In genomic region chr5:124452389-124452788, GRCh38 we compare ENCODE assay signal across 25 cellular contexts.
DNase-seq lines count a peak whose midpoint lies in the region; ATAC-seq, FAIRE-seq and TF ChIP-seq lines count a peak whose summit lies in the region.
"Had no signal": no experiment of that assay in that cellular context is flagged by ENCODE, and none has a peak within 500 bp of the region (broad histone marks: within the 10 kb centered on the region; RNA-seq: fewer than 3 reads in every experiment).

No MANE protein-coding gene starts in this region.

- no peak for TF ChIP-seq CTCF in OCI-LY1 (IDR thresholded peaks at IDR 0.05; ENCODE audit: low read length)
- TF ChIP-seq CTCF in endodermal cell (conservative IDR thresholded peaks at IDR 0.05) = no peak
- TF ChIP-seq CTCF in neural progenitor cell (IDR thresholded peaks at IDR 0.05) = no peak

- H3K36me3 ChIP-seq in BLaER1 treated with 17β-estradiol and CSF1 and Interleukin-3, amounts not matched to agents 10 nM and 100 nM = no peaks in the 10 kb centered on the region
- no peaks in the 10 kb centered on the region for H3K36me3 ChIP-seq in OCI-LY1 (ENCODE audit: insufficient read depth, low read length)
- no peaks in the 10 kb centered on the region for H3K36me3 ChIP-seq in endodermal cell (ENCODE audit: control insufficient read depth, insufficient read depth, low read length)
- H3K36me3 ChIP-seq in neural progenitor cell = no peaks in the 10 kb centered on the region
- H3K36me3 ChIP-seq: left lung, stomach, upper lobe of left lung had no signal

- peaks cover 19 to 58% (median 46%) of the 10 kb centered on the region in 10 experiments for H3K4me1 ChIP-seq in BLaER1 treated with 17β-estradiol and CSF1 and Interleukin-3, amounts not matched to agents 10 nM and 100 nM
- peaks cover 65% of the 10 kb centered on the region for H3K4me1 ChIP-seq in OCI-LY1 (ENCODE audit: insufficient read depth, low read length, severe bottlenecking)
- H3K4me1 ChIP-seq in endodermal cell (ENCODE audit: control insufficient read depth, insufficient read depth, low read length) = peaks cover 4% of the 10 kb centered on the region
- peaks cover 41% of the 10 kb centered on the region for H3K4me1 ChIP-seq in neural progenitor cell
- H3K4me1 ChIP-seq: body of pancreas, Caco-2, stomach, upper lobe of left lung had no signal

- H3K36me3 Mint-ChIP-seq in endodermal cell (ENCODE audit: low read depth) (no peaks in the 10 kb centered on the region), neural progenitor cell (peaks cover 3% of the 10 kb centered on the region)

- H2AFZ ChIP-seq in OCI-LY1 (ENCODE audit: low read length) = no peak overlapping the region
- H2AFZ ChIP-seq in neural progenitor cell (replicated peaks) = peak overlapping the region; percentile 26
- H2AFZ ChIP-seq: hepatocyte had no signal

- H3K4me1 Mint-ChIP-seq in endodermal cell (peaks cover 34% of the 10 kb centered on the region), neural progenitor cell (peaks cover 45% of the 10 kb centered on the region)

- H4K20me1 ChIP-seq in BLaER1 treated with 17β-estradiol and CSF1 and Interleukin-3, amounts not matched to agents 10 nM and 100 nM = no peaks in the 10 kb centered on the region
- H4K20me1 ChIP-seq in OCI-LY1 (ENCODE audit: insufficient read depth, low read length) (no peaks in the 10 kb centered on the region), neural progenitor cell (ENCODE audit: low read depth) (no peaks in the 10 kb centered on the region)

- no peaks in the 10 kb centered on the region for H3K27me3 ChIP-seq in BLaER1 treated with 17β-estradiol and CSF1 and Interleukin-3, amounts not matched to agents 10 nM and 100 nM
- H3K27me3 ChIP-seq in OCI-LY1 (ENCODE audit: insufficient read depth, low read length) (no peaks in the 10 kb centered on the region), endodermal cell (ENCODE audit: control insufficient read depth, insufficient read depth, low read length, poor library complexity, severe bottlenecking) (no peaks in the 10 kb centered on the region), neural progenitor cell (no peaks in the 10 kb centered on the region)
- H3K27me3 ChIP-seq: body of pancreas, hepatocyte, left lung, stomach, upper lobe of left lung had no signal

- no peaks in the 10 kb centered on the region for H3K9me2 ChIP-seq in OCI-LY1 (ENCODE audit: low read depth, low read length)

- no peaks in the 10 kb centered on the region for H3F3A ChIP-seq in OCI-LY1 (ENCODE audit: insufficient read depth, low read length)
- peaks cover 8% of the 10 kb centered on the region for H3F3A ChIP-seq in neural progenitor cell (ENCODE audit: low read depth)

- no peaks in the 10 kb centered on the region for H3K27me3 Mint-ChIP-seq in endodermal cell (ENCODE audit: insufficient read depth)
- peaks cover 3% of the 10 kb centered on the region for H3K27me3 Mint-ChIP-seq in neural progenitor cell (ENCODE audit: insufficient read depth, low read depth)
- H3K27me3 Mint-ChIP-seq: activated naive CD8-positive, alpha-beta T cell treated with anti-CD3 and anti-CD28 coated beads, Interleukin-2, amount 50 U/mL, for 24 hours had no signal

- H3K79me2 ChIP-seq in OCI-LY1 (ENCODE audit: insufficient read depth, low read length) (no peaks in the 10 kb centered on the region), neural progenitor cell (ENCODE audit: low read depth) (no peaks in the 10 kb centered on the region)
- H3K79me2 ChIP-seq: hepatocyte had no signal

- FAIRE-seq in GM12891 (lab: Jason Lieb, UNC) = no peak
- FAIRE-seq: colon had no signal

- ATAC-seq in GM18519 (IDR thresholded peaks at IDR 0.05; ENCODE audit: low FRiP score, unreplicated experiment) = no peak
- ATAC-seq: activated naive CD8-positive, alpha-beta T cell treated with anti-CD3 and anti-CD28 coated beads, Interleukin-2, amount 50 U/mL, for 24 hours; body of pancreas; left lung; sciatic nerve had no signal

- no peaks in the 10 kb centered on the region for H3K9me3 Mint-ChIP-seq in endodermal cell
- peaks cover 6% of the 10 kb centered on the region for H3K9me3 Mint-ChIP-seq in neural progenitor cell
- H3K9me3 Mint-ChIP-seq: activated naive CD8-positive, alpha-beta T cell treated with anti-CD3 and anti-CD28 coated beads, Interleukin-2, amount 50 U/mL, for 24 hours; nephron; T-helper 1 cell treated with Interleukin-12 subunit alpha and Interleukin-12 subunit beta and Interleukin-4 antibody, amounts not matched to agents 30 μg/mL and 1 μg/mL, for 36 hours had no signal

- no peak for TF ChIP-seq POLR2A in GM12891 (IDR thresholded peaks at IDR 0.05; ENCODE audit: low read depth, low read length)

- H3K9ac ChIP-seq in BLaER1 treated with 17β-estradiol and CSF1 and Interleukin-3, amounts not matched to agents 10 nM and 100 nM = no peak overlapping the region
- H3K9ac ChIP-seq in OCI-LY1 (ENCODE audit: low read length) = peak overlapping the region; percentile 48; the same call in 1 of the 2 replicates
- H3K9ac ChIP-seq in endodermal cell (ENCODE audit: extremely low read depth, low read length, poor library complexity, severe bottlenecking) = no peak overlapping the region
- no peak overlapping the region for H3K9ac ChIP-seq in neural progenitor cell

- no peak overlapping the region for H3K4me3 ChIP-seq in BLaER1 treated with 17β-estradiol and CSF1 and Interleukin-3, amounts not matched to agents 10 nM and 100 nM
- H3K4me3 ChIP-seq in OCI-LY1 (ENCODE audit: low read depth, low read length, poor library complexity, severe bottlenecking) (no peak overlapping the region), endodermal cell (ENCODE audit: low read length) (no peak overlapping the region), neural progenitor cell (no peak overlapping the region)
- H3K4me3 ChIP-seq: body of pancreas, hepatocyte, left lung, stomach, upper lobe of left lung had no signal

- peak overlapping the region in 6 of 11 experiments; percentile 21 to 63 (median 54); a peak in 8 of 22 replicates for H3K27ac ChIP-seq in BLaER1 treated with 17β-estradiol and CSF1 and Interleukin-3, amounts not matched to agents 10 nM and 100 nM
- peak overlapping the region; percentile 95 for H3K27ac ChIP-seq in OCI-LY1 (ENCODE audit: low read depth, low read length, poor library complexity, severe bottlenecking)
- H3K27ac ChIP-seq in endodermal cell (ENCODE audit: low read depth, low read length) = peak overlapping the region; percentile 46
- H3K27ac ChIP-seq in neural progenitor cell = no peak overlapping the region
- H3K27ac ChIP-seq: body of pancreas, hepatocyte, left lung, stomach, upper lobe of left lung had no signal

- peak overlapping the region; percentile 44 to 77 (median 57); a peak in 19 of 22 replicates for H3K4me2 ChIP-seq in BLaER1 treated with 17β-estradiol and CSF1 and Interleukin-3, amounts not matched to agents 10 nM and 100 nM
- H3K4me2 ChIP-seq in OCI-LY1 (ENCODE audit: low read length) (no peak overlapping the region), neural progenitor cell (no peak overlapping the region)
- H3K4me2 ChIP-seq: hepatocyte had no signal

- 92 to 93% methylated on average over 7 of the region's 7 CpGs for WGBS in endodermal cell (ENCODE audit: insufficient coverage in 1 of 2, insufficient read length in 1 of 2), 2 experiments

- peaks cover 0 to 19% (median 5%) of the 10 kb centered on the region in 11 experiments; a peak in 11 of 22 replicates for H3K9me3 ChIP-seq in BLaER1 treated with 17β-estradiol and CSF1 and Interleukin-3, amounts not matched to agents 10 nM and 100 nM (replicated peaks in 1 of 11)
- no peaks in the 10 kb centered on the region for H3K9me3 ChIP-seq in OCI-LY1 (ENCODE audit: low read length)
- no peaks in the 10 kb centered on the region for H3K9me3 ChIP-seq in endodermal cell (ENCODE audit: control insufficient read depth, low read length)
- H3K9me3 ChIP-seq in neural progenitor cell (ENCODE audit: low read depth) = no peaks in the 10 kb centered on the region
- H3K9me3 ChIP-seq: body of pancreas, Caco-2, left lung, stomach, upper lobe of left lung had no signal

- no peak overlapping the region for H3K4me3 Mint-ChIP-seq in endodermal cell
- no peak overlapping the region for H3K4me3 Mint-ChIP-seq in neural progenitor cell
- H3K4me3 Mint-ChIP-seq: activated CD4-positive, alpha-beta T cell treated with anti-CD3 and anti-CD28 coated beads for 36 hours; activated naive CD8-positive, alpha-beta T cell treated with anti-CD3 and anti-CD28 coated beads, Interleukin-2, amount 50 U/mL, for 24 hours; nephron; T-helper 1 cell treated with Interleukin-12 subunit alpha and Interleukin-12 subunit beta and Interleukin-4 antibody, amounts not matched to agents 30 μg/mL and 1 μg/mL, for 36 hours had no signal

- H3K27ac Mint-ChIP-seq in endodermal cell (no peak overlapping the region), neural progenitor cell (peak overlapping the region; percentile 61)
- H3K27ac Mint-ChIP-seq: activated CD4-positive, alpha-beta T cell treated with anti-CD3 and anti-CD28 coated beads for 36 hours; activated naive CD8-positive, alpha-beta T cell treated with anti-CD3 and anti-CD28 coated beads, Interleukin-2, amount 50 U/mL, for 24 hours; T-helper 1 cell treated with Interleukin-12 subunit alpha and Interleukin-12 subunit beta and Interleukin-4 antibody, amounts not matched to agents 30 μg/mL and 1 μg/mL, for 36 hours had no signal

- no peak for DNase-seq in endodermal cell
- no peak for DNase-seq in neural progenitor cell (ENCODE audit: low spot score)
- DNase-seq in GM12891 (ENCODE audit: insufficient read length, low spot score) = no peak
- no peak for DNase-seq in HCEC 1CT
- no peak for DNase-seq in RPMI8226
- DNase-seq: activated CD4-positive, alpha-beta T cell treated with anti-CD3 and anti-CD28 coated beads for 36 hours; activated CD8-positive, alpha-beta memory T cell treated with anti-CD3 and anti-CD28 coated beads for 24 hours; activated gamma-delta T cell; activated naive CD8-positive, alpha-beta T cell treated with anti-CD3 and anti-CD28 coated beads, Interleukin-2, amount 50 U/mL, for 24 hours; activated T-cell treated with anti-CD3 and anti-CD28 coated beads, Interleukin-2, amount 50 U/mL, for 1 hour; body of pancreas; Caco-2; DND-41; effector CD8-positive, alpha-beta T cell; left lung; stomach; upper lobe of left lung had no signal

TF ChIP-seq in GM12891, 5 proteins besides CTCF, POLR2A, EP300 and RAD21:
- TF ChIP-seq SPI1 (IDR thresholded peaks at IDR 0.05; ENCODE audit: low read depth, low read length) (no peak), POLR2AphosphoS5 (IDR thresholded peaks at IDR 0.05; ENCODE audit: low read depth, low read length) (no peak), PAX5 (IDR thresholded peaks at IDR 0.05; ENCODE audit: insufficient read depth, low read length, severe bottlenecking) (no peak), TAF1 (IDR thresholded peaks at IDR 0.05; ENCODE audit: low read depth, low read length) (no peak), POU2F2 (IDR thresholded peaks at IDR 0.05; ENCODE audit: low read depth, low read length) (no peak)

Comparison
In these comparisons a context has a peak if more than half of its experiments do, and no peak if none do; other contexts are left out.
1. H3K4me2 ChIP-seq: peak in BLaER1 treated with 17β-estradiol and CSF1 and Interleukin-3, amounts not matched to agents 10 nM and 100 nM (11 of 11); none in OCI-LY1 (single experiment) and neural progenitor cell (single experiment).